In the genomic region with DNA sequence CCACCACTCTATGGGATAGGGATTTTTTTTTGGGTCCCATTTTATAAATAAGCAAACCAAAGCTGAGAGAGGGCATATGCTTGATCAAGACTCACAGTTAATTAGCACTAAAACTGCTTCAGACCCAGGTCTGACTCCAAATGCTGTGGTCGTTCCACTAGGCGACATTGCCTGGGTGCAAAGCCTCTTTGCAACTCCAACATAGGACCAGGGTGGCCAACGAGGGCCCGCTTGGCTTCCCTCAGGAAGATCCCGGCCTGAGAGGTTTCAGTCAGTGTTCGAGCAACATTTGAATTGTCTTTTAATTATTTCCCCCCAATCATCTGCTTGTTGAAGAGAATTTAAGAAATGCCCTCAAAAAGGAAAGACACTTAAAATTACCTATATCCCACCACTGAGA, we compare ENCODE assay signal across 1 cellular context.
TF ChIP-seq lines count a peak whose summit lies in the region.

No MANE protein-coding gene starts in this region.

TF ChIP-seq in GM23338, 12 proteins besides CTCF, POLR2A, EP300 and RAD21 (continued from another document):
- TF ChIP-seq, protein P1, sequence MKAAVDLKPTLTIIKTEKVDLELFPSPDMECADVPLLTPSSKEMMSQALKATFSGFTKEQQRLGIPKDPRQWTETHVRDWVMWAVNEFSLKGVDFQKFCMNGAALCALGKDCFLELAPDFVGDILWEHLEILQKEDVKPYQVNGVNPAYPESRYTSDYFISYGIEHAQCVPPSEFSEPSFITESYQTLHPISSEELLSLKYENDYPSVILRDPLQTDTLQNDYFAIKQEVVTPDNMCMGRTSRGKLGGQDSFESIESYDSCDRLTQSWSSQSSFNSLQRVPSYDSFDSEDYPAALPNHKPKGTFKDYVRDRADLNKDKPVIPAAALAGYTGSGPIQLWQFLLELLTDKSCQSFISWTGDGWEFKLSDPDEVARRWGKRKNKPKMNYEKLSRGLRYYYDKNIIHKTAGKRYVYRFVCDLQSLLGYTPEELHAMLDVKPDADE (IDR thresholded peaks at IDR 0.05) = no peak
TF ChIP-seq in GM23338: peak in this region for 0.
